ENCODE assay signal across 1 cellular context in genomic region chr4:159023741-159024140, GRCh38.
TF ChIP-seq lines count a peak whose summit lies in the region.

No MANE protein-coding gene starts in this region.

TF ChIP-seq in WTC11, 78 proteins besides CTCF, POLR2A, EP300 and RAD21 (continued from another document):
- TF ChIP-seq, protein P1, sequence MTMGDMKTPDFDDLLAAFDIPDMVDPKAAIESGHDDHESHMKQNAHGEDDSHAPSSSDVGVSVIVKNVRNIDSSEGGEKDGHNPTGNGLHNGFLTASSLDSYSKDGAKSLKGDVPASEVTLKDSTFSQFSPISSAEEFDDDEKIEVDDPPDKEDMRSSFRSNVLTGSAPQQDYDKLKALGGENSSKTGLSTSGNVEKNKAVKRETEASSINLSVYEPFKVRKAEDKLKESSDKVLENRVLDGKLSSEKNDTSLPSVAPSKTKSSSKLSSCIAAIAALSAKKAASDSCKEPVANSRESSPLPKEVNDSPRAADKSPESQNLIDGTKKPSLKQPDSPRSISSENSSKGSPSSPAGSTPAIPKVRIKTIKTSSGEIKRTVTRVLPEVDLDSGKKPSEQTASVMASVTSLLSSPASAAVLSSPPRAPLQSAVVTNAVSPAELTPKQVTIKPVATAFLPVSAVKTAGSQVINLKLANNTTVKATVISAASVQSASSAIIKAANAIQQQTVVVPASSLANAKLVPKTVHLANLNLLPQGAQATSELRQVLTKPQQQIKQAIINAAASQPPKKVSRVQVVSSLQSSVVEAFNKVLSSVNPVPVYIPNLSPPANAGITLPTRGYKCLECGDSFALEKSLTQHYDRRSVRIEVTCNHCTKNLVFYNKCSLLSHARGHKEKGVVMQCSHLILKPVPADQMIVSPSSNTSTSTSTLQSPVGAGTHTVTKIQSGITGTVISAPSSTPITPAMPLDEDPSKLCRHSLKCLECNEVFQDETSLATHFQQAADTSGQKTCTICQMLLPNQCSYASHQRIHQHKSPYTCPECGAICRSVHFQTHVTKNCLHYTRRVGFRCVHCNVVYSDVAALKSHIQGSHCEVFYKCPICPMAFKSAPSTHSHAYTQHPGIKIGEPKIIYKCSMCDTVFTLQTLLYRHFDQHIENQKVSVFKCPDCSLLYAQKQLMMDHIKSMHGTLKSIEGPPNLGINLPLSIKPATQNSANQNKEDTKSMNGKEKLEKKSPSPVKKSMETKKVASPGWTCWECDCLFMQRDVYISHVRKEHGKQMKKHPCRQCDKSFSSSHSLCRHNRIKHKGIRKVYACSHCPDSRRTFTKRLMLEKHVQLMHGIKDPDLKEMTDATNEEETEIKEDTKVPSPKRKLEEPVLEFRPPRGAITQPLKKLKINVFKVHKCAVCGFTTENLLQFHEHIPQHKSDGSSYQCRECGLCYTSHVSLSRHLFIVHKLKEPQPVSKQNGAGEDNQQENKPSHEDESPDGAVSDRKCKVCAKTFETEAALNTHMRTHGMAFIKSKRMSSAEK (CRISPR knock-in tag; IDR thresholded peaks at IDR 0.05; ENCODE audit: borderline replicate concordance): no peak
